8 cellular contexts compared by ENCODE assay signal in the genomic region with DNA sequence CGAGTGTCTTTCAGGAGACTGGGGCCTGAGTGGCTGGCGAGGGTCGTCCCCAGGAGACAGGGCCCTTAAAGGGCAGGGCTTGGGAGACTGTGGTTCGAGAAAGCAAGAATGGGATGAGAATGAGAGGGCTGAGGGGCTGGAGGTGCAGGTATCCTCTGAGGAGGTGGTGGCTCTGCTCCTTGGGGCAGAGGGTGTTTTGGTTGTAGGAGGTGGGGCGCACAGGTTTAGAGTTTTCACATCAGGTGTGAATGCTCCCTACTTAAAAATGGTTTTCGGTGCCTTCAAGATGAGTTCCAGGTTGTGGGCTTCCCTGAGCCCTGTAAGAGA. TPM values are rescaled to one million over a fixed set of nuclear protein-coding genes. Genes with fewer than 3 reads are reported as not detected.
DNase-seq lines count a peak whose midpoint lies in the region; ATAC-seq, FAIRE-seq and TF ChIP-seq lines count a peak whose summit lies in the region.

No MANE protein-coding gene starts in this region.

- H3K9me1 ChIP-seq in endothelial cell of umbilical vein (replicated peaks; ENCODE audit: control insufficient read depth, extremely low read depth, insufficient read depth, low read length), result no peaks in the 10 kb centered on the region

- H3K4me1 ChIP-seq in OCI-LY1 (ENCODE audit: insufficient read depth, low read length, severe bottlenecking), result peaks cover 16% of the 10 kb centered on the region
- H3K4me1 ChIP-seq in endothelial cell of umbilical vein (ENCODE audit: control insufficient read depth, extremely low read depth, insufficient read depth, low read length), result peaks cover 7% of the 10 kb centered on the region
- peaks cover 6% of the 10 kb centered on the region for H3K4me1 ChIP-seq in ovary (ENCODE audit: insufficient read depth)

- no peak for FAIRE-seq in endothelial cell of umbilical vein (lab: Jason Lieb, UNC)

- H3K27ac ChIP-seq in OCI-LY1 (ENCODE audit: low read depth, low read length, poor library complexity, severe bottlenecking) (no peak overlapping the region), endothelial cell of umbilical vein (ENCODE audit: insufficient read depth, low read depth, low read length) (no peak overlapping the region), ovary (peak overlapping the region; percentile 47 to 64)

- no peaks in the 10 kb centered on the region for H3F3A ChIP-seq in OCI-LY1 (ENCODE audit: insufficient read depth, low read length)

- no TSS peak for BruUV-seq in endothelial cell of umbilical vein (replicated peaks; lab: Mats Ljungman, UMichigan)

- peak overlapping the region; percentile 75 for H3K9ac ChIP-seq in OCI-LY1 (ENCODE audit: low read length)
- H3K9ac ChIP-seq in endothelial cell of umbilical vein (replicated peaks; ENCODE audit: extremely low read depth, insufficient read depth, low read length), result peak overlapping the region; percentile 71

- intact Hi-C loops in endothelial cell of umbilical vein (cut with micrococcal nuclease), result no loop called here
- intact Hi-C loops in ovary (cut with DNase I), result no loop called here

- H3K9me3 ChIP-seq in OCI-LY1 (ENCODE audit: low read length), result no peaks in the 10 kb centered on the region
- no peaks in the 10 kb centered on the region for H3K9me3 ChIP-seq in endothelial cell of umbilical vein (replicated peaks; ENCODE audit: control insufficient read depth, insufficient read depth, low read length)
- no peaks in the 10 kb centered on the region for H3K9me3 ChIP-seq in ovary

- no peaks in the 10 kb centered on the region for H4K20me1 ChIP-seq in OCI-LY1 (ENCODE audit: insufficient read depth, low read length)
- no peaks in the 10 kb centered on the region for H4K20me1 ChIP-seq in endothelial cell of umbilical vein (replicated peaks; ENCODE audit: control insufficient read depth, extremely low read depth, insufficient read depth, low read length)

- H3K4me3 ChIP-seq in GM08714 (ENCODE audit: low read length), result peak overlapping the region; percentile 68
- H3K4me3 ChIP-seq in OCI-LY1 (ENCODE audit: low read depth, low read length, poor library complexity, severe bottlenecking), result peak overlapping the region; percentile 77
- H3K4me3 ChIP-seq in endothelial cell of umbilical vein (replicated peaks in 1 of 3; ENCODE audit: insufficient read depth in 1 of 3, low read depth in 1 of 3, low read length in 3 of 3), result peak overlapping the region; percentile 57 to 76 (median 65)
- H3K4me3 ChIP-seq in ovary, result peak overlapping the region; percentile 73

- no peak for TF ChIP-seq CTCF in OCI-LY1 (IDR thresholded peaks at IDR 0.05; ENCODE audit: low read length)
- TF ChIP-seq CTCF in endothelial cell of umbilical vein (IDR thresholded peaks at IDR 0.05; ENCODE audit: extremely low read depth in 1 of 2, insufficient read depth in 1 of 2, low read depth in 1 of 2, low read length in 2 of 2), result no peak
- TF ChIP-seq CTCF in ovary (IDR thresholded peaks at IDR 0.05), result no peak

- H3K27me3 ChIP-seq in OCI-LY1 (ENCODE audit: insufficient read depth, low read length) (no peaks in the 10 kb centered on the region), endothelial cell of umbilical vein (ENCODE audit: control insufficient read depth in 2 of 2, insufficient read depth in 2 of 2, low read length in 2 of 2) (no peaks in the 10 kb centered on the region), ovary (no peaks in the 10 kb centered on the region)

- no peak for TF ChIP-seq EP300 in ovary (IDR thresholded peaks at IDR 0.05)

- 2 to 5% (median 4%) methylated on average over 6 of the region's 6 CpGs for WGBS in ovary, 3 donors

- H3K79me2 ChIP-seq in OCI-LY1 (ENCODE audit: insufficient read depth, low read length), result no peaks in the 10 kb centered on the region
- no peaks in the 10 kb centered on the region for H3K79me2 ChIP-seq in endothelial cell of umbilical vein (ENCODE audit: control insufficient read depth, insufficient read depth, low read length)

- TF ChIP-seq POLR2A in endothelial cell of umbilical vein (IDR thresholded peaks at IDR 0.05; ENCODE audit: low read depth, low read length) (no peak), ovary (IDR thresholded peaks at IDR 0.05) (no peak)

- POLR2A ChIA-PET in endothelial cell of umbilical vein (lab: Charles Lee), result interaction anchor here (1.0 to 1.4 kb wide), 3 partner anchors 14 to 152 kb away, joined by 3 to 4 read pairs (median 4); a partner anchor contains a TSS

- H2AFZ ChIP-seq in OCI-LY1 (ENCODE audit: low read length), result peak overlapping the region; percentile 36; the same call in 1 of the 2 replicates
- H2AFZ ChIP-seq in endothelial cell of umbilical vein (ENCODE audit: low read depth, low read length), result peak overlapping the region; percentile 83

- H3K36me3 ChIP-seq in OCI-LY1 (ENCODE audit: insufficient read depth, low read length) (no peaks in the 10 kb centered on the region; the same call in 1 of the 2 replicates), endothelial cell of umbilical vein (ENCODE audit: control insufficient read depth in 2 of 2, extremely low read depth in 1 of 2, insufficient read depth in 2 of 2, low read length in 2 of 2) (no peaks in the 10 kb centered on the region), ovary (no peaks in the 10 kb centered on the region)

- H3K4me2 ChIP-seq in OCI-LY1 (ENCODE audit: low read length) (peak overlapping the region; percentile 74), endothelial cell of umbilical vein (ENCODE audit: insufficient read depth, low read length) (peak overlapping the region; percentile 74)

- no peak for DNase-seq in endothelial cell of umbilical vein (ENCODE audit: low read depth, low spot score)
- no peak for DNase-seq in ovary
- no peak for DNase-seq in hippocampal formation (lab: John Stamatoyannopoulos, UW)
- no peak for DNase-seq in stimulated activated naive CD4-positive, alpha-beta T cell treated with Interleukin-2 at 50 U/mL for 16 hours (lab: John Stamatoyannopoulos, UW)
- DNase-seq in GOT3 (lab: John Stamatoyannopoulos, UW), result no peak

- CTCF ChIA-PET in endothelial cell of umbilical vein (lab: Charles Lee), result interaction anchor here (1.4 kb wide), 1 partner anchor 43 kb away, joined by 4 read pairs; no protein-coding TSS in a partner anchor

- dilution Hi-C loops in endothelial cell of umbilical vein (cut with MboI; ENCODE audit: extremely low pct_ligation_motif_present, low sequenced_read_pairs), result no loop called here

- H3K9me2 ChIP-seq in OCI-LY1 (ENCODE audit: low read depth, low read length), result no peaks in the 10 kb centered on the region

- ATAC-seq in HG03457 (IDR thresholded peaks at IDR 0.05; ENCODE audit: unreplicated experiment), result no peak

TF ChIP-seq in endothelial cell of umbilical vein, 7 proteins besides CTCF, POLR2A, EP300 and RAD21:
- TF ChIP-seq MYC (IDR thresholded peaks at IDR 0.05; ENCODE audit: low read depth, low read length) (no peak), EZH2 (IDR thresholded peaks at IDR 0.05; ENCODE audit: borderline replicate concordance, low read depth, low read length, severe bottlenecking) (no peak), POLR2AphosphoS5 (IDR thresholded peaks at IDR 0.05; ENCODE audit: insufficient read depth, low read depth, low read length) (no peak), JUN (IDR thresholded peaks at IDR 0.05; ENCODE audit: borderline replicate concordance, insufficient read depth, insufficient read length, low read depth) (no peak), FOS (IDR thresholded peaks at IDR 0.05; ENCODE audit: borderline replicate concordance, insufficient read depth, low read length) (no peak), GATA2 (IDR thresholded peaks at IDR 0.05; ENCODE audit: insufficient read depth, insufficient read length, low read depth, low read length) (no peak)
- TF ChIP-seq, protein P1, sequence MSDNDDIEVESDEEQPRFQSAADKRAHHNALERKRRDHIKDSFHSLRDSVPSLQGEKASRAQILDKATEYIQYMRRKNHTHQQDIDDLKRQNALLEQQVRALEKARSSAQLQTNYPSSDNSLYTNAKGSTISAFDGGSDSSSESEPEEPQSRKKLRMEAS (IDR thresholded peaks at IDR 0.05; ENCODE audit: insufficient read depth, insufficient read length), result no peak

RNA-seq across cellular contexts. Expression of a gene that starts 0.4 kb away (rescaled TPM):
- total RNA-seq in endothelial cell of umbilical vein (16.0 and 24.3 TPM in 2 replicates), ovary (10 to 100 TPM; 20.5 to 31.0 (median 21.6) TPM)
- polyA plus RNA-seq in endothelial cell of umbilical vein (8.2 and 9.0 TPM in 2 replicates), ovary (10 to 100 TPM in 1 of 2 donors, 1 to 10 TPM in 1; 9.4 to 37.0 TPM)
- 4.7 and 7.9 TPM in 2 replicates for polyA plus RNA-seq in endothelial cell of umbilical vein (2011; cell fraction: cytosol; rRNA removed)
- polyA plus RNA-seq in endothelial cell of umbilical vein (2011; cell fraction: nucleus; rRNA removed), result 26.2 and 31.3 TPM in 2 replicates
- 13.2 and 13.8 TPM in 2 replicates for polyA plus RNA-seq in endothelial cell of umbilical vein (2012)
- 133 and 155 TPM in 2 replicates for polyA minus RNA-seq in endothelial cell of umbilical vein
- polyA minus RNA-seq in endothelial cell of umbilical vein (2011; cell fraction: cytosol; rRNA and poly(A)+ RNA removed), result 12.4 TPM
- 168 and 199 TPM in 2 replicates for polyA minus RNA-seq in endothelial cell of umbilical vein (2011; cell fraction: nucleus; rRNA and poly(A)+ RNA removed)

Comparison
In these comparisons a context has a peak if more than half of its experiments do, and no peak if none do; other contexts are left out.
1. H3K27ac ChIP-seq: peak in ovary (2 of 2); none in OCI-LY1 (single experiment) and endothelial cell of umbilical vein (single experiment).
2. Peak in every context shown above with its lines, with median percentiles within 50 percentile points of each other: H3K4me3 ChIP-seq.